In the genomic region with DNA sequence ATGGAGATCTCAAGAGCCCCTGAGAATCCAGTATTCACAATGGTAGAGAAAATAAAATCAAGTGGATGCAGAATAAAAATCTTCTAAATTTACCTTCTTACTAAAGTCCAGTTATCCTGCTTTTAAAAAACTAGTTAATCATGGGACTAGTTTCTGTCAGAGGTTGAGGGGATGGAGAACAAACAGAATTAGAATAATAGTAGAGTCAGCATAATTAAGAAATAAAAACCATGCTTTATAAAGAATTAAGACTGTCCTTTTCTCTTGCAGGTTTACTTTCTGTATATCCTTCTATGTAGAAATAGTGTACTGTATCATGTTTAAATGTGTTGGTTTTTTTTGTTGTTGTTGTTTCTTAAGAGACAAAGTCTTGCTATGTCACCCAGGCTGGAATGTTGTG, we compare ENCODE assay signal across 36 cellular contexts. TPM values are rescaled to one million over a fixed set of nuclear protein-coding genes. Genes with fewer than 3 reads are reported as not detected.
"Had no signal": no experiment of that assay in that cellular context is flagged by ENCODE, and none has a peak within 500 bp of the region (broad histone marks: within the 10 kb centered on the region; RNA-seq: fewer than 3 reads in every experiment).

No MANE protein-coding gene starts in this region.

- H3K36me3 ChIP-seq: adrenal gland, brain microvascular endothelial cell, breast epithelium had no signal

- H3K9me3 Mint-ChIP-seq: activated B cell treated with CpG ODN at 0.5 μM for 24 hours; activated CD4-positive, alpha-beta memory T cell treated with anti-CD3 and anti-CD28 coated beads for 36 hours; activated CD4-positive, alpha-beta T cell treated with anti-CD3 and anti-CD28 coated beads, Interleukin-2, amount 10 ng/mL, durations not matched to agents 24 days and 14 days; activated naive CD4-positive, alpha-beta T cell treated with anti-CD3 and anti-CD28 coated beads for 36 hours; activated naive CD4-positive, alpha-beta T cell treated with anti-CD3 and anti-CD28 coated beads, Interleukin-2, amount 50 U/mL, for 72 hours; activated naive CD8-positive, alpha-beta T cell treated with anti-CD3 and anti-CD28 coated beads for 36 hours; activated T-cell treated with anti-CD3 and anti-CD28 coated beads, Interleukin-2, amount 50 U/mL, for 24 hours; activated T-helper 2 cell treated with anti-CD3 and anti-CD28 coated beads, Interferon-gamma antibody, Interleukin-2, Interleukin-4, amounts not matched to agents 10 μg/mL and 5 μg/mL and 100 μg/mL, durations not matched to agents 14 hours and 24 hours and 36 hours; T-helper 1 cell treated with Interleukin-12 subunit alpha and Interleukin-12 subunit beta and Interleukin-4 antibody, amounts not matched to agents 30 μg/mL and 1 μg/mL, for 36 hours; T-helper 2 cell treated with Interferon-gamma antibody and Interleukin-4, amounts not matched to agents 5 μg/mL and 100 μg/mL, for 36 hours had no signal

- H3K4me3 ChIP-seq: adrenal gland, body of pancreas, breast epithelium had no signal

- H3K27me3 ChIP-seq: adrenal gland, body of pancreas, brain microvascular endothelial cell, breast epithelium had no signal

- H3K36me3 Mint-ChIP-seq: activated CD4-positive, alpha-beta memory T cell treated with anti-CD3 and anti-CD28 coated beads for 36 hours; activated CD8-positive, alpha-beta memory T cell treated with anti-CD3 and anti-CD28 coated beads, Interleukin-2, amount 10 ng/mL, durations not matched to agents 7 days and 5 days; activated naive CD4-positive, alpha-beta T cell treated with anti-CD3 and anti-CD28 coated beads, Interleukin-2, amount 50 U/mL, for 72 hours; activated naive CD8-positive, alpha-beta T cell treated with anti-CD3 and anti-CD28 coated beads for 36 hours had no signal

- H3K4me1 ChIP-seq: adrenal gland, body of pancreas, breast epithelium had no signal

- H3K27me3 Mint-ChIP-seq: activated CD4-positive, alpha-beta memory T cell treated with anti-CD3 and anti-CD28 coated beads for 36 hours had no signal

- H3K9me3 ChIP-seq: body of pancreas, breast epithelium had no signal

- H3K4me3 Mint-ChIP-seq: activated B cell treated with CpG ODN at 0.5 μM for 24 hours; activated CD4-positive, alpha-beta memory T cell treated with anti-CD3 and anti-CD28 coated beads for 36 hours; activated CD4-positive, alpha-beta T cell treated with anti-CD3 and anti-CD28 coated beads, Interleukin-2, amount 10 ng/mL, durations not matched to agents 24 days and 14 days; activated CD8-positive, alpha-beta memory T cell treated with anti-CD3 and anti-CD28 coated beads, Interleukin-2, amount 10 ng/mL, durations not matched to agents 7 days and 5 days; activated CD8-positive, alpha-beta T cell treated with anti-CD3 and anti-CD28 coated beads, Interleukin-2, amount 10 ng/mL, durations not matched to agents 7 days and 5 days; activated naive CD4-positive, alpha-beta T cell treated with anti-CD3 and anti-CD28 coated beads for 36 hours; activated naive CD8-positive, alpha-beta T cell treated with anti-CD3 and anti-CD28 coated beads for 36 hours; activated T-cell treated with anti-CD3 and anti-CD28 coated beads, Interleukin-2, amount 50 U/mL, for 24 hours; T-helper 1 cell treated with Interleukin-12 subunit alpha and Interleukin-12 subunit beta and Interleukin-4 antibody, amounts not matched to agents 30 μg/mL and 1 μg/mL, for 36 hours; T-helper 2 cell treated with Interferon-gamma antibody and Interleukin-4, amounts not matched to agents 5 μg/mL and 100 μg/mL, for 36 hours had no signal

- H3K4me1 Mint-ChIP-seq: activated B cell treated with CpG ODN at 0.5 μM for 24 hours; activated CD4-positive, alpha-beta T cell treated with anti-CD3 and anti-CD28 coated beads, Interleukin-2, amount 10 ng/mL, durations not matched to agents 24 days and 14 days; activated naive CD8-positive, alpha-beta T cell treated with anti-CD3 and anti-CD28 coated beads for 36 hours had no signal

- H3K27ac Mint-ChIP-seq: activated B cell treated with CpG ODN at 0.5 μM for 24 hours; activated CD4-positive, alpha-beta memory T cell treated with anti-CD3 and anti-CD28 coated beads for 36 hours; activated CD4-positive, alpha-beta T cell treated with anti-CD3 and anti-CD28 coated beads, Interleukin-2, amount 10 ng/mL, durations not matched to agents 24 days and 14 days; activated CD8-positive, alpha-beta memory T cell treated with anti-CD3 and anti-CD28 coated beads, Interleukin-2, amount 10 ng/mL, durations not matched to agents 7 days and 5 days; activated CD8-positive, alpha-beta T cell treated with anti-CD3 and anti-CD28 coated beads, Interleukin-2, amount 10 ng/mL, durations not matched to agents 7 days and 5 days; activated naive CD4-positive, alpha-beta T cell treated with anti-CD3 and anti-CD28 coated beads for 36 hours; activated naive CD4-positive, alpha-beta T cell treated with anti-CD3 and anti-CD28 coated beads, Interleukin-2, amount 50 U/mL, for 72 hours; activated naive CD8-positive, alpha-beta T cell treated with anti-CD3 and anti-CD28 coated beads for 36 hours; activated T-cell treated with anti-CD3 and anti-CD28 coated beads, Interleukin-2, amount 50 U/mL, for 24 hours; activated T-helper 2 cell treated with anti-CD3 and anti-CD28 coated beads, Interferon-gamma antibody, Interleukin-2, Interleukin-4, amounts not matched to agents 10 μg/mL and 5 μg/mL and 100 μg/mL, durations not matched to agents 14 hours and 24 hours and 36 hours; T-helper 1 cell treated with Interleukin-12 subunit alpha and Interleukin-12 subunit beta and Interleukin-4 antibody, amounts not matched to agents 30 μg/mL and 1 μg/mL, for 36 hours; T-helper 2 cell treated with Interferon-gamma antibody and Interleukin-4, amounts not matched to agents 5 μg/mL and 100 μg/mL, for 36 hours had no signal

- FAIRE-seq: astrocyte, TTC549 had no signal

- ATAC-seq: activated CD8-positive, alpha-beta memory T cell treated with anti-CD3 and anti-CD28 coated beads, Interleukin-2, amount 10 ng/mL, durations not matched to agents 7 days and 5 days; activated CD8-positive, alpha-beta T cell treated with anti-CD3 and anti-CD28 coated beads, Interleukin-2, amount 10 ng/mL, durations not matched to agents 7 days and 5 days; activated naive CD4-positive, alpha-beta T cell treated with anti-CD3 and anti-CD28 coated beads, Interleukin-2, amount 50 U/mL, for 72 hours; body of pancreas had no signal

- H3K27ac ChIP-seq: adrenal gland, body of pancreas, brain microvascular endothelial cell, breast epithelium, VCaP had no signal

- DNase-seq: activated B cell treated with CpG ODN at 0.5 μM for 24 hours; activated CD4-positive, alpha-beta memory T cell treated with anti-CD3 and anti-CD28 coated beads for 36 hours; activated CD4-positive, alpha-beta T cell treated with anti-CD3 and anti-CD28 coated beads for 4 hours; activated CD4-positive, alpha-beta T cell treated with anti-CD3 and anti-CD28 coated beads, Interleukin-2, amount 10 ng/mL, durations not matched to agents 24 days and 14 days; activated CD4-positive, alpha-beta T cell treated with anti-CD3 and anti-CD28 coated beads, Interleukin-2, amount 50 U/mL, for 1 hour; activated CD4-positive, alpha-beta T cell treated with anti-CD3 and anti-CD28 coated beads, Interleukin-2, amount 50 U/mL, for 4 hours; activated CD4-positive, CD25-positive, alpha-beta regulatory T cell treated with anti-CD3 and anti-CD28 coated beads, Interleukin-2, amount 50 U/mL, for 72 hours; activated CD8-positive, alpha-beta memory T cell treated with anti-CD3 and anti-CD28 coated beads for 24 hours; activated CD8-positive, alpha-beta memory T cell treated with anti-CD3 and anti-CD28 coated beads, Interleukin-2, amount 10 ng/mL, durations not matched to agents 7 days and 5 days; activated CD8-positive, alpha-beta memory T cell treated with anti-CD3 and anti-CD28 coated beads, Interleukin-2, amount 50 U/mL, for 48 hours; activated CD8-positive, alpha-beta T cell treated with anti-CD3 and anti-CD28 coated beads, Interleukin-2, amount 10 ng/mL, durations not matched to agents 7 days and 5 days; activated effector memory CD4-positive, alpha-beta T cell treated with Interleukin-2 at 50 U/mL for 16 hours; activated gamma-delta T cell; activated naive CD4-positive, alpha-beta T cell treated with anti-CD3 and anti-CD28 coated beads for 36 hours; activated naive CD4-positive, alpha-beta T cell treated with anti-CD3 and anti-CD28 coated beads, Interleukin-2, amount 50 U/mL, for 16 hours; activated naive CD8-positive, alpha-beta T cell treated with anti-CD3 and anti-CD28 coated beads for 36 hours; activated T-cell treated with anti-CD3 and anti-CD28 coated beads, Interleukin-2, amount 50 U/mL, for 24 hours; activated T-cell treated with anti-CD3 and anti-CD28 coated beads, Interleukin-2, amount 50 U/mL, for 48 hours; adrenal gland; amniotic stem cell; aorta; body of pancreas; brain microvascular endothelial cell; central memory CD4-positive, alpha-beta T cell; T-helper 1 cell; T-helper 2 cell; T-helper 9 cell had no signal

RNA-seq across cellular contexts. Expression of a gene that starts 23.0 kb away (rescaled TPM):
- total RNA-seq: activated B cell treated with CpG ODN at 0.5 μM for 24 hours; activated CD4-positive, alpha-beta memory T cell treated with anti-CD3 and anti-CD28 coated beads for 36 hours; activated CD4-positive, alpha-beta T cell treated with anti-CD3 and anti-CD28 coated beads, Interleukin-2, amount 10 ng/mL, durations not matched to agents 24 days and 14 days; activated CD8-positive, alpha-beta memory T cell treated with anti-CD3 and anti-CD28 coated beads, Interleukin-2, amount 10 ng/mL, durations not matched to agents 7 days and 5 days; activated CD8-positive, alpha-beta T cell treated with anti-CD3 and anti-CD28 coated beads, Interleukin-2, amount 10 ng/mL, durations not matched to agents 7 days and 5 days; activated naive CD4-positive, alpha-beta T cell treated with anti-CD3 and anti-CD28 coated beads for 36 hours; activated naive CD4-positive, alpha-beta T cell treated with anti-CD3 and anti-CD28 coated beads, Interleukin-2, amount 50 U/mL, for 72 hours; activated naive CD8-positive, alpha-beta T cell treated with anti-CD3 and anti-CD28 coated beads for 36 hours; activated T-helper 2 cell treated with anti-CD3 and anti-CD28 coated beads, Interferon-gamma antibody, Interleukin-2, Interleukin-4, amounts not matched to agents 10 μg/mL and 5 μg/mL and 100 μg/mL, durations not matched to agents 14 hours and 24 hours and 36 hours; adrenal gland; body of pancreas; breast epithelium; cardiac septum had no signal
- polyA plus RNA-seq: adrenal gland, aorta had no signal
